ENCODE assay signal across 25 cellular contexts in genomic region chr10:8498881-8499280, GRCh38.
DNase-seq lines count a peak whose midpoint lies in the region; ATAC-seq and TF ChIP-seq lines count a peak whose summit lies in the region.
"Had no signal": no experiment of that assay in that cellular context is flagged by ENCODE, and none has a peak within 500 bp of the region (broad histone marks: within the 10 kb centered on the region; RNA-seq: fewer than 3 reads in every experiment).

No MANE protein-coding gene starts in this region.

- no peak overlapping the region for H2AFZ ChIP-seq in PC-3 (ENCODE audit: low read length)
- H2AFZ ChIP-seq: parathyroid adenoma had no signal

- H3K27ac ChIP-seq in breast epithelium (no peak overlapping the region), PC-3 (ENCODE audit: low read length) (0 out of 2 replicates have a peak overlapping the region, but pooled peaks have one; percentile 36)
- H3K27ac ChIP-seq: esophagus muscularis mucosa, gastroesophageal sphincter, parathyroid adenoma, Peyer's patch, sigmoid colon, stomach, tibial nerve had no signal

- H3K4me1 Mint-ChIP-seq in MCF 10A (ENCODE audit: insufficient read depth, unreplicated experiment), result no peaks in the 10 kb centered on the region
- H3K4me1 Mint-ChIP-seq: activated B cell treated with CpG ODN at 0.5 μM for 24 hours had no signal

- H3K4me3 ChIP-seq in breast epithelium (no peak overlapping the region), PC-3 (ENCODE audit: low read length) (no peak overlapping the region)
- H3K4me3 ChIP-seq: esophagus muscularis mucosa, gastroesophageal sphincter, mucosa of descending colon, Peyer's patch, sigmoid colon, stomach, tibial nerve had no signal

- H3K27me3 Mint-ChIP-seq in MCF 10A (ENCODE audit: insufficient read depth, unreplicated experiment), result peaks cover 5% of the 10 kb centered on the region
- H3K27me3 Mint-ChIP-seq: activated B cell treated with CpG ODN at 0.5 μM for 24 hours had no signal

- TF ChIP-seq POLR2A in breast epithelium (IDR thresholded peaks at IDR 0.05), result no peak

- TF ChIP-seq CTCF in MCF 10A (IDR thresholded peaks at IDR 0.05; ENCODE audit: unreplicated experiment), result no peak
- no peak for TF ChIP-seq CTCF in breast epithelium (IDR thresholded peaks at IDR 0.05)
- TF ChIP-seq CTCF in PC-3 (conservative IDR thresholded peaks at IDR 0.05; ENCODE audit: low read depth, low read length), result no peak

- ATAC-seq in PC-3, result no peak
- no peak for ATAC-seq in HG03159 (IDR thresholded peaks at IDR 0.05; ENCODE audit: unreplicated experiment)
- ATAC-seq: gastroesophageal sphincter, mucosa of descending colon had no signal

- BruUV-seq in MCF 10A (replicated peaks; lab: Mats Ljungman, UMichigan), result no TSS peak
- no TSS peak for BruUV-seq in PC-3 (replicated peaks; lab: Mats Ljungman, UMichigan)

- H3K4me2 ChIP-seq in PC-3 (ENCODE audit: low read length), result no peak overlapping the region

- H3K4me1 ChIP-seq in breast epithelium, result no peaks in the 10 kb centered on the region
- H3K4me1 ChIP-seq in PC-3 (ENCODE audit: insufficient read depth, low read length), result no peaks in the 10 kb centered on the region
- H3K4me1 ChIP-seq: esophagus muscularis mucosa, gastroesophageal sphincter, parathyroid adenoma, Peyer's patch, sigmoid colon, stomach, tibial nerve had no signal

- no peaks in the 10 kb centered on the region for H3K9me3 ChIP-seq in breast epithelium
- no peaks in the 10 kb centered on the region for H3K9me3 ChIP-seq in PC-3 (ENCODE audit: low read length)
- H3K9me3 ChIP-seq: esophagus muscularis mucosa, gastroesophageal sphincter, mucosa of descending colon, Peyer's patch, sigmoid colon, stomach, tibial nerve had no signal

- H3K79me2 ChIP-seq in PC-3 (ENCODE audit: low read length), result no peaks in the 10 kb centered on the region
- H3K79me2 ChIP-seq: parathyroid adenoma had no signal

- POLR2A ChIA-PET in MCF 10A (lab: Yijun Ruan, JAX), result interaction anchor here (0.6 to 1.0 kb wide), 2 partner anchors 45 to 773 kb away, joined by 3 read pairs; no protein-coding TSS in a partner anchor
- POLR2A ChIA-PET in PC-3 (lab: Charles Lee; ENCODE audit: unreplicated experiment), result no interaction called here

- H3K36me3 Mint-ChIP-seq in MCF 10A (ENCODE audit: insufficient read depth, unreplicated experiment), result no peaks in the 10 kb centered on the region
- H3K36me3 Mint-ChIP-seq: activated naive CD8-positive, alpha-beta T cell treated with anti-CD3 and anti-CD28 coated beads, Interleukin-2, amount 10 ng/mL, durations not matched to agents 7 days and 5 days; CD4-positive, CD25-positive, alpha-beta regulatory T cell had no signal

- no peak overlapping the region for H3K9ac ChIP-seq in PC-3 (ENCODE audit: low read length)
- H3K9ac ChIP-seq: parathyroid adenoma had no signal

- H4K20me1 ChIP-seq in PC-3 (ENCODE audit: low read length), result no peaks in the 10 kb centered on the region

- no peaks in the 10 kb centered on the region for H3F3A ChIP-seq in PC-3 (ENCODE audit: low read length, unreplicated experiment)

- no peaks in the 10 kb centered on the region for H3K9me2 ChIP-seq in PC-3 (replicated peaks; ENCODE audit: low read length)

- no peaks in the 10 kb centered on the region for H3K27me3 ChIP-seq in breast epithelium
- H3K27me3 ChIP-seq in PC-3 (ENCODE audit: low read length), result peaks cover 19% of the 10 kb centered on the region; the same call in 1 of the 2 replicates
- H3K27me3 ChIP-seq: esophagus muscularis mucosa, gastroesophageal sphincter, Peyer's patch, tibial nerve had no signal

- intact Hi-C loops in MCF 10A (cut with micrococcal nuclease), result no loop called here
- intact Hi-C loops in breast epithelium (cut with DNase I; ENCODE audit: low total_unique reads), result no loop called here
- intact Hi-C loops in PC-3 (cut with micrococcal nuclease), result no loop called here

- CTCF ChIA-PET in MCF 10A (lab: Yijun Ruan, JAX), result no interaction called here
- CTCF ChIA-PET in PC-3 (lab: Charles Lee), result no interaction called here

- H3K9me3 Mint-ChIP-seq in MCF 10A (ENCODE audit: unreplicated experiment), result no peaks in the 10 kb centered on the region
- H3K9me3 Mint-ChIP-seq: activated B cell treated with CpG ODN at 0.5 μM for 24 hours; activated naive CD8-positive, alpha-beta T cell treated with anti-CD3 and anti-CD28 coated beads, Interleukin-2, amount 10 ng/mL, durations not matched to agents 7 days and 5 days; CD4-positive, CD25-positive, alpha-beta regulatory T cell; nephron progenitor cell had no signal

- no peak overlapping the region for H3K27ac Mint-ChIP-seq in MCF 10A (ENCODE audit: low read depth, unreplicated experiment)
- H3K27ac Mint-ChIP-seq: activated B cell treated with CpG ODN at 0.5 μM for 24 hours; activated naive CD8-positive, alpha-beta T cell treated with anti-CD3 and anti-CD28 coated beads, Interleukin-2, amount 10 ng/mL, durations not matched to agents 7 days and 5 days; CD4-positive, CD25-positive, alpha-beta regulatory T cell had no signal

- no peak overlapping the region for H3K4me3 Mint-ChIP-seq in MCF 10A (ENCODE audit: unreplicated experiment)
- H3K4me3 Mint-ChIP-seq: activated B cell treated with CpG ODN at 0.5 μM for 24 hours; activated naive CD8-positive, alpha-beta T cell treated with anti-CD3 and anti-CD28 coated beads, Interleukin-2, amount 10 ng/mL, durations not matched to agents 7 days and 5 days; CD4-positive, CD25-positive, alpha-beta regulatory T cell; nephron progenitor cell had no signal

- peak; percentile 8 for DNase-seq in MCF 10A (ENCODE audit: unreplicated experiment)
- DNase-seq in breast epithelium (ENCODE audit: low spot score in 2 of 2), result no peak
- no peak for DNase-seq in PC-3
- peak; percentile 38 to 42 for DNase-seq in activated T-cell treated with anti-CD3 and anti-CD28 coated beads, Interleukin-2, amount 50 U/mL, for 48 hours
- peak; percentile 2 to 42 for DNase-seq in stimulated activated CD4-positive, alpha-beta T cell treated with anti-CD3 and anti-CD28 coated beads, Interleukin-4, amount 100 ng/mL, for 48 hours (ENCODE audit: low read depth in 2 of 2)
- no peak for DNase-seq in EL
- DNase-seq: activated B cell treated with CpG ODN at 0.5 μM for 24 hours; activated CD8-positive, alpha-beta memory T cell treated with anti-CD3 and anti-CD28 coated beads, Interleukin-2, amount 50 U/mL, for 48 hours; activated naive CD8-positive, alpha-beta T cell treated with anti-CD3 and anti-CD28 coated beads, Interleukin-2, amount 10 ng/mL, durations not matched to agents 7 days and 5 days; CD4-positive, CD25-positive, alpha-beta regulatory T cell; hypothalamus; IMR-90; mucosa of descending colon; NCI-H146; NCI-H524; nephron progenitor cell; Peyer's patch; sigmoid colon; stomach; T-helper 9 cell had no signal

- H3K36me3 ChIP-seq in breast epithelium (no peaks in the 10 kb centered on the region), PC-3 (ENCODE audit: low read depth, low read length) (no peaks in the 10 kb centered on the region)
- H3K36me3 ChIP-seq: esophagus muscularis mucosa, gastroesophageal sphincter, Peyer's patch, sigmoid colon, stomach, tibial nerve had no signal

Comparison
In these comparisons a context has a peak if more than half of its experiments do, and no peak if none do; other contexts are left out.
1. DNase-seq: peak in MCF 10A (single experiment), activated T-cell treated with anti-CD3 and anti-CD28 coated beads, Interleukin-2, amount 50 U/mL, for 48 hours (2 of 2) and stimulated activated CD4-positive, alpha-beta T cell treated with anti-CD3 and anti-CD28 coated beads, Interleukin-4, amount 100 ng/mL, for 48 hours (2 of 2); none in breast epithelium (0 of 2), PC-3 (single experiment) and EL (single experiment).